Comparison of ENCODE assay signal across 10 cellular contexts in the genomic region with DNA sequence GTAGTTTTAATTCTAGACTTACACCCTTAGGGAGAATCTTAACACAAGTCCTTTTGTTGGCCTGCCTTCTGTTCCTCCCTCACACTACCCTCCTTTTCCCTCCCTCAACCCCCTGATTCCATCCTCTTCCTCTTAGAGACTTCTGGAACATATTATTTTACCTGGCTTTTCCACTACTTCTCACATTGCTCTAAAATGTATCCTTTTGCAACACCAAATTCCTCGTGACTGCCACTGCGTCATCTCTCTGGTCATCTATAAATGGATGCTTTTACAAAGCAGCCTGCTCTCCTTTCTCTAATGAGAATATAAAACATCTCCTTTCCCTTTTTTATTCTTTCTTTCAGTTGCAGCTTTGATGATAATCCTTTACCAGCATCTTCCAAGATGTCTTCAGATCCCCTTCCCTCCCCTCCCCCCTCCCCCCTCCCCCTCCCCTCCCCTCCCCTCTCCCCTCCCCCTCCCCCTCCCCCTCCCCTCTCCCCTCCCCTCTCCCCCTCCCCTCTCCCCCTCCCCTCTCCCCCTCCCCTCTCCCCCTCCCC.
A peak's percentile ranks its signal among the peaks of the same experiment; 100 is the strongest.
DNase-seq lines count a peak whose midpoint lies in the region; ATAC-seq and TF ChIP-seq lines count a peak whose summit lies in the region.
"Had no signal": no experiment of that assay in that cellular context is flagged by ENCODE, and none has a peak within 500 bp of the region (broad histone marks: within the 10 kb centered on the region; RNA-seq: fewer than 3 reads in every experiment).

No MANE protein-coding gene starts in this region.

- TF ChIP-seq CTCF in brain (conservative IDR thresholded peaks at IDR 0.05) = no peak
- no peak for TF ChIP-seq CTCF in neural progenitor cell (IDR thresholded peaks at IDR 0.05)
- TF ChIP-seq CTCF in upper lobe of right lung (IDR thresholded peaks at IDR 0.05) = no peak
- no peak for TF ChIP-seq CTCF in MM.1S (IDR thresholded peaks at IDR 0.05; ENCODE audit: low read length)

- TF ChIP-seq POLR2A in erythroblast (IDR thresholded peaks at IDR 0.05; ENCODE audit: low read length) = no peak

- no peaks in the 10 kb centered on the region for H3K27me3 ChIP-seq in neural progenitor cell
- H3K27me3 ChIP-seq in upper lobe of right lung = no peaks in the 10 kb centered on the region
- H3K27me3 ChIP-seq in MM.1S (replicated peaks; ENCODE audit: insufficient read depth, low read length) = no peaks in the 10 kb centered on the region

- H3K4me1 ChIP-seq in neural progenitor cell (peaks cover 7% of the 10 kb centered on the region), upper lobe of right lung (peaks cover 14% of the 10 kb centered on the region), MM.1S (ENCODE audit: low read length) (peaks cover 5% of the 10 kb centered on the region; the same call in 1 of the 2 replicates)

- H3K36me3 Mint-ChIP-seq in brain (peaks cover 13% of the 10 kb centered on the region), neural progenitor cell (peaks cover 6% of the 10 kb centered on the region)

- no peaks in the 10 kb centered on the region for H3K36me3 ChIP-seq in neural progenitor cell
- no peaks in the 10 kb centered on the region for H3K36me3 ChIP-seq in upper lobe of right lung
- no peaks in the 10 kb centered on the region for H3K36me3 ChIP-seq in MM.1S (replicated peaks; ENCODE audit: insufficient read depth, low read length)

- H3K79me2 ChIP-seq in neural progenitor cell (ENCODE audit: low read depth) = peaks cover 47% of the 10 kb centered on the region
- H3K79me2 ChIP-seq in MM.1S (ENCODE audit: low read length) = peaks cover 3% of the 10 kb centered on the region; the same call in 1 of the 2 replicates

- H3F3A ChIP-seq in neural progenitor cell (ENCODE audit: low read depth) (peaks cover 3% of the 10 kb centered on the region), MM.1S (ENCODE audit: insufficient read depth, low read length) (0 out of 2 replicates have a peak, but pooled peaks cover 6% of the 10 kb centered on the region)

- ATAC-seq in HG03378 (IDR thresholded peaks at IDR 0.05; ENCODE audit: unreplicated experiment) (peak; percentile 19), upper lobe of right lung (no peak), HG03432 (IDR thresholded peaks at IDR 0.05; ENCODE audit: unreplicated experiment) (no peak)

- peak; percentile 57 for DNase-seq in COLO829 (ENCODE audit: low spot score)
- no peak for DNase-seq in neural progenitor cell (ENCODE audit: low spot score)
- no peak for DNase-seq in upper lobe of right lung
- no peak for DNase-seq in MM.1S
- no peak for DNase-seq in erythroblast (lab: John Stamatoyannopoulos, UW)
- DNase-seq: NCI-H2171 treated with DMSO at 0.1 percent for 48 hours had no signal

- intact Hi-C loops in upper lobe of right lung (cut with DNase I) = no loop called here

- H3K27me3 Mint-ChIP-seq in brain = no peaks in the 10 kb centered on the region
- H3K27me3 Mint-ChIP-seq in neural progenitor cell (ENCODE audit: insufficient read depth, low read depth) = no peaks in the 10 kb centered on the region

- H3K4me3 ChIP-seq in neural progenitor cell (no peak overlapping the region), upper lobe of right lung (no peak overlapping the region), MM.1S (ENCODE audit: low read length) (no peak overlapping the region)
- H3K4me3 ChIP-seq: skin epidermis had no signal

- no peaks in the 10 kb centered on the region for H3K9me2 ChIP-seq in MM.1S (replicated peaks; ENCODE audit: insufficient read depth, low read length)

- H3K27ac ChIP-seq in neural progenitor cell (peak overlapping the region; percentile 24), upper lobe of right lung (no peak overlapping the region), MM.1S (ENCODE audit: low read length) (no peak overlapping the region; the same call in 1 of the 2 replicates)

- H3K4me2 ChIP-seq in neural progenitor cell (no peak overlapping the region), MM.1S (ENCODE audit: low read depth, low read length) (no peak overlapping the region)

- H3K4me3 Mint-ChIP-seq in brain = peak overlapping the region in 1 of 5 experiments; percentile 10
- no peak overlapping the region for H3K4me3 Mint-ChIP-seq in neural progenitor cell

- H3K9me3 Mint-ChIP-seq in brain (no peaks in the 10 kb centered on the region), neural progenitor cell (no peaks in the 10 kb centered on the region)

- no peaks in the 10 kb centered on the region for H3K9me3 ChIP-seq in neural progenitor cell (ENCODE audit: low read depth)
- no peaks in the 10 kb centered on the region for H3K9me3 ChIP-seq in upper lobe of right lung
- H3K9me3 ChIP-seq in MM.1S (replicated peaks; ENCODE audit: insufficient read depth, low read length) = no peaks in the 10 kb centered on the region

- H2AFZ ChIP-seq in neural progenitor cell (replicated peaks) (no peak overlapping the region), MM.1S (ENCODE audit: low read length) (no peak overlapping the region)

- H4K20me1 ChIP-seq in neural progenitor cell (ENCODE audit: low read depth) (peaks cover 3% of the 10 kb centered on the region), MM.1S (ENCODE audit: insufficient read depth, low read length) (no peaks in the 10 kb centered on the region)

- H3K9ac ChIP-seq in neural progenitor cell (no peak overlapping the region), MM.1S (ENCODE audit: low read length) (no peak overlapping the region)

- peaks cover 54% of the 10 kb centered on the region for H3K4me1 Mint-ChIP-seq in brain
- peaks cover 8% of the 10 kb centered on the region for H3K4me1 Mint-ChIP-seq in neural progenitor cell

- H3K27ac Mint-ChIP-seq in brain (peak overlapping the region; percentile 3 to 74 (median 46)), neural progenitor cell (no peak overlapping the region)
